In genomic region chr16:81626181-81626674, GRCh38 we compare ENCODE assay signal across 10 cellular contexts.
DNase-seq lines count a peak whose midpoint lies in the region; TF ChIP-seq lines count a peak whose summit lies in the region.
"Had no signal": no experiment of that assay in that cellular context is flagged by ENCODE, and none has a peak within 500 bp of the region (broad histone marks: within the 10 kb centered on the region; RNA-seq: fewer than 3 reads in every experiment).

No MANE protein-coding gene starts in this region.

- BruUV-seq in Caco-2 (replicated peaks; lab: Mats Ljungman, UMichigan): no TSS peak

- no peak for TF ChIP-seq CTCF in tibial artery (IDR thresholded peaks at IDR 0.05)
- TF ChIP-seq CTCF in Caco-2 (IDR thresholded peaks at IDR 0.05; ENCODE audit: insufficient read depth in 1 of 2, low read depth in 1 of 2, low read length in 1 of 2, severe bottlenecking in 1 of 2, unreplicated experiment in 1 of 2): no peak

- POLR2A ChIA-PET in Caco-2 (lab: Charles Lee): no interaction called here

- WGBS in mesodermal cell (ENCODE audit: insufficient coverage in 2 of 2), 2 experiments: 93 to 98% methylated on average over 5 to 6 of the region's 6 CpGs

- intact Hi-C loops in activated naive CD4-positive, alpha-beta T cell treated with anti-CD3 and anti-CD28 coated beads for 36 hours (cut with micrococcal nuclease): loop anchor here (1.0 to 5.0 kb wide), 2 partner anchors 62 to 246 kb away; no protein-coding TSS in a partner anchor
- intact Hi-C loops in tibial artery (cut with DNase I; ENCODE audit: low total_unique reads) (no loop called here), Caco-2 (cut with micrococcal nuclease; ENCODE audit: unreplicated experiment) (no loop called here)

- DNase-seq in activated naive CD4-positive, alpha-beta T cell treated with anti-CD3 and anti-CD28 coated beads for 36 hours: peak; percentile 75
- no peak for DNase-seq in activated naive CD4-positive, alpha-beta T cell (lab: John Stamatoyannopoulos, UW)
- DNase-seq in activated naive CD4-positive, alpha-beta T cell treated with anti-CD3 and anti-CD28 coated beads, Interleukin-2, amount 50 U/mL, for 16 hours: peak; percentile 24
- DNase-seq in tibial artery (no peak), OCI-M2 (lab: John Stamatoyannopoulos, UW; ENCODE audit: unreplicated experiment) (no peak), SKM-1 (lab: John Stamatoyannopoulos, UW; ENCODE audit: unreplicated experiment) (no peak), Caco-2 (no peak)
- DNase-seq: MV-4-11, NCI-H82 had no signal

- H3K4me3 ChIP-seq in mesodermal cell (ENCODE audit: extremely low read depth, insufficient read depth, low read length, poor library complexity, severe bottlenecking): no peak overlapping the region
- H3K4me3 ChIP-seq in tibial artery: no peak overlapping the region
- no peak overlapping the region for H3K4me3 ChIP-seq in Caco-2 (ENCODE audit: low read depth, low read length)

- H3K9me3 ChIP-seq in mesodermal cell (ENCODE audit: control insufficient read depth, low read length) (no peaks in the 10 kb centered on the region), tibial artery (no peaks in the 10 kb centered on the region), Caco-2 (no peaks in the 10 kb centered on the region)

- no peaks in the 10 kb centered on the region for H3K9me3 Mint-ChIP-seq in activated naive CD4-positive, alpha-beta T cell treated with anti-CD3 and anti-CD28 coated beads for 36 hours
- H3K9me3 Mint-ChIP-seq in Caco-2 (ENCODE audit: unreplicated experiment): no peaks in the 10 kb centered on the region

- H3K36me3 ChIP-seq in mesodermal cell (ENCODE audit: control insufficient read depth, insufficient read depth, low read length): peaks cover 11% of the 10 kb centered on the region
- H3K36me3 ChIP-seq in tibial artery: no peaks in the 10 kb centered on the region
- 0 out of 2 replicates have a peak, but pooled peaks cover 2% of the 10 kb centered on the region for H3K36me3 ChIP-seq in Caco-2 (ENCODE audit: control insufficient read depth, insufficient read depth, low read length)

- H3K27ac Mint-ChIP-seq in activated naive CD4-positive, alpha-beta T cell treated with anti-CD3 and anti-CD28 coated beads for 36 hours: no peak overlapping the region
- no peak overlapping the region for H3K27ac Mint-ChIP-seq in Caco-2 (ENCODE audit: unreplicated experiment)

- no peak overlapping the region for H3K4me3 Mint-ChIP-seq in activated naive CD4-positive, alpha-beta T cell treated with anti-CD3 and anti-CD28 coated beads for 36 hours
- no peak overlapping the region for H3K4me3 Mint-ChIP-seq in Caco-2 (ENCODE audit: unreplicated experiment)

- no peaks in the 10 kb centered on the region for H3K27me3 Mint-ChIP-seq in activated naive CD4-positive, alpha-beta T cell treated with anti-CD3 and anti-CD28 coated beads for 36 hours (ENCODE audit: low read depth)
- no peaks in the 10 kb centered on the region for H3K27me3 Mint-ChIP-seq in Caco-2 (ENCODE audit: insufficient read depth, unreplicated experiment)

- H3K36me3 Mint-ChIP-seq in activated naive CD4-positive, alpha-beta T cell treated with anti-CD3 and anti-CD28 coated beads for 36 hours (ENCODE audit: low read depth): no peaks in the 10 kb centered on the region
- H3K36me3 Mint-ChIP-seq in Caco-2 (ENCODE audit: insufficient read depth, unreplicated experiment): peaks cover 13% of the 10 kb centered on the region

- no peaks in the 10 kb centered on the region for H3K27me3 ChIP-seq in tibial artery
- H3K27me3 ChIP-seq in Caco-2 (replicated peaks; ENCODE audit: control insufficient read depth, insufficient read depth, low read length): no peaks in the 10 kb centered on the region

- H3K4me1 ChIP-seq in mesodermal cell (ENCODE audit: control insufficient read depth, insufficient read depth, low read length, poor library complexity, severe bottlenecking) (peaks cover 8% of the 10 kb centered on the region), tibial artery (peaks cover 0 to 17% (median 15%) of the 10 kb centered on the region in 4 donors), Caco-2 (no peaks in the 10 kb centered on the region)

- CTCF ChIA-PET in activated naive CD4-positive, alpha-beta T cell treated with anti-CD3 and anti-CD28 coated beads for 36 hours (lab: Charles Lee): interaction anchor here (0.8 to 6.1 kb wide), 3 partner anchors 71 to 98 kb away, joined by 3 to 67 read pairs (median 3); no protein-coding TSS in a partner anchor
- CTCF ChIA-PET in Caco-2 (lab: Charles Lee): no interaction called here

- H3K27ac ChIP-seq in mesodermal cell (ENCODE audit: low read depth, low read length, severe bottlenecking): peak overlapping the region; percentile 6
- peak overlapping the region; percentile 28 to 39 for H3K27ac ChIP-seq in tibial artery

- peaks cover 24% of the 10 kb centered on the region for H3K4me1 Mint-ChIP-seq in activated naive CD4-positive, alpha-beta T cell treated with anti-CD3 and anti-CD28 coated beads for 36 hours (ENCODE audit: low read depth)
- no peaks in the 10 kb centered on the region for H3K4me1 Mint-ChIP-seq in Caco-2 (ENCODE audit: low read depth, unreplicated experiment)

Comparison
In these comparisons a context has a peak if more than half of its experiments do, and no peak if none do; other contexts are left out.
1. DNase-seq: peak in activated naive CD4-positive, alpha-beta T cell treated with anti-CD3 and anti-CD28 coated beads for 36 hours (single experiment) and activated naive CD4-positive, alpha-beta T cell treated with anti-CD3 and anti-CD28 coated beads, Interleukin-2, amount 50 U/mL, for 16 hours (single experiment); none in activated naive CD4-positive, alpha-beta T cell (0 of 4), tibial artery (0 of 2), OCI-M2 (single experiment), SKM-1 (single experiment) and Caco-2 (0 of 2).